28 cellular contexts compared by ENCODE assay signal in the genomic region with DNA sequence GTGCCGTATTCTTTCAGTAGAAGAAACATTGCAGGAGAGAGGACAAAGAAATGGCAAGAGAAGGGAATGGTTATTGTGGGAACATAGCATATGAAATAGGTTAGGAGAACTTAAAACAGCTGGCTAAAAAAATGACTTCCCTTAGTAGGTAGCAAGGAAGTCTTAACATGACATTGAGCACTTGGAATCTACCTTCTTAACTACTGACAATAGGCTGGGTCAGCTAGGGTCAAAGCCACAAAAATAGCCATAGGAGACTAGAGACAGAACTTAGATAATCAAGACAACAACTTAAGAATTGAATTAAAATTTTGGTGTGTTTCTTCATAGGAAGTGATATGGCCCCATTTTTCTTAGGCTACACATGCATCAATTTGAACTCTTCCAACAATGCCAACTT.
"Had no signal": no experiment of that assay in that cellular context is flagged by ENCODE, and none has a peak within 500 bp of the region (broad histone marks: within the 10 kb centered on the region; RNA-seq: fewer than 3 reads in every experiment).

No MANE protein-coding gene starts in this region.

- H3K36me3 ChIP-seq: neural progenitor cell, ovary, right lobe of liver, sigmoid colon, stomach, thoracic aorta, thyroid gland, tibial nerve, upper lobe of left lung, vagina had no signal

- H3K27ac Mint-ChIP-seq: nephron; neural progenitor cell; progenitor cell of endocrine pancreas; stimulated activated effector memory CD8-positive, alpha-beta T cell treated with anti-CD3 and anti-CD28 coated beads, Interleukin-12 subunit alpha, Interleukin-12 subunit beta, amount 100 ng/mL, for 72 hours; stimulated activated naive B cell treated with anti-CD40 and anti-IgM and Interleukin-4, amounts not matched to agents 10 μg/mL and 1 μg/mL and 100 μg/mL, for 72 hours; stimulated activated naive CD8-positive, alpha-beta T cell treated with anti-CD3 and anti-CD28 coated beads, Interleukin-15, Interleukin-2, amounts not matched to agents 100 ng/mL and 50 ng/mL, for 24 hours had no signal

- H3K79me2 ChIP-seq: parathyroid adenoma had no signal

- H3K4me3 Mint-ChIP-seq: nephron; neural progenitor cell; stimulated activated effector memory CD8-positive, alpha-beta T cell treated with anti-CD3 and anti-CD28 coated beads, Interleukin-12 subunit alpha, Interleukin-12 subunit beta, amount 100 ng/mL, for 72 hours; stimulated activated naive B cell treated with anti-CD40 and anti-IgM and Interleukin-4, amounts not matched to agents 10 μg/mL and 1 μg/mL and 100 μg/mL, for 72 hours; stimulated activated naive CD8-positive, alpha-beta T cell treated with anti-CD3 and anti-CD28 coated beads, Interleukin-15, Interleukin-2, amounts not matched to agents 100 ng/mL and 50 ng/mL, for 24 hours had no signal

- H3K4me3 ChIP-seq: neural progenitor cell, ovary, psoas muscle, right lobe of liver, sigmoid colon, stomach, thoracic aorta, thyroid gland, tibial nerve, upper lobe of left lung, vagina had no signal

- H3K27me3 ChIP-seq: neural progenitor cell, ovary, right lobe of liver, sigmoid colon, stomach, thyroid gland, tibial nerve, upper lobe of left lung, vagina had no signal

- H3K27ac ChIP-seq: neural progenitor cell, ovary, parathyroid adenoma, psoas muscle, right lobe of liver, sigmoid colon, stomach, thoracic aorta, thyroid gland, tibial nerve, upper lobe of left lung, vagina had no signal

- H3K4me1 ChIP-seq: parathyroid adenoma, right lobe of liver, thyroid gland had no signal

- H3K36me3 Mint-ChIP-seq: stimulated activated effector memory CD8-positive, alpha-beta T cell treated with anti-CD3 and anti-CD28 coated beads, Interleukin-12 subunit alpha, Interleukin-12 subunit beta, amount 100 ng/mL, for 72 hours had no signal

- DNase-seq: occipital lobe; ovary; posterior cingulate gyrus; psoas muscle; right cardiac atrium; right lobe of liver; sigmoid colon; small intestine; stimulated activated CD4-positive, alpha-beta T cell treated with anti-CD3 and anti-CD28 coated beads, Interleukin-15, amount 100 ng/mL, for 24 hours; stimulated activated CD4-positive, alpha-beta T cell treated with anti-CD3 and anti-CD28 coated beads, Interleukin-2, amount 100 ng/mL, for 24 hours; stimulated activated CD4-positive, alpha-beta T cell treated with anti-CD3 and anti-CD28 coated beads, Interleukin-2, amount 100 ng/mL, for 48 hours; stimulated activated CD4-positive, alpha-beta T cell treated with anti-CD3 and anti-CD28 coated beads, Interleukin-4, amount 100 ng/mL, for 24 hours; stimulated activated naive B cell treated with anti-CD40 and anti-IgM and Interleukin-4, amounts not matched to agents 10 μg/mL and 1 μg/mL and 100 μg/mL, for 72 hours; stimulated activated naive CD4-positive, alpha-beta T cell treated with Interleukin-2 at 50 U/mL for 16 hours; stomach; thyroid gland; trophoblast cell; upper lobe of left lung had no signal

- H3K4me1 Mint-ChIP-seq: stimulated activated effector memory CD8-positive, alpha-beta T cell treated with anti-CD3 and anti-CD28 coated beads, Interleukin-12 subunit alpha, Interleukin-12 subunit beta, amount 100 ng/mL, for 72 hours had no signal

- H3K9ac ChIP-seq: neural progenitor cell, parathyroid adenoma had no signal

- FAIRE-seq: small intestine, urothelium cell line had no signal

- H3K9me3 ChIP-seq: ovary, psoas muscle, right lobe of liver, sigmoid colon, stomach, thoracic aorta, thyroid gland, tibial nerve, upper lobe of left lung, vagina had no signal

- ATAC-seq: psoas muscle; right cardiac atrium; right lobe of liver; stimulated activated effector memory CD8-positive, alpha-beta T cell treated with anti-CD3 and anti-CD28 coated beads, Interleukin-12 subunit alpha, Interleukin-12 subunit beta, amount 100 ng/mL, for 72 hours; stimulated activated naive B cell treated with anti-CD40 and anti-IgM and Interleukin-4, amounts not matched to agents 10 μg/mL and 1 μg/mL and 100 μg/mL, for 72 hours had no signal

- H3K4me2 ChIP-seq: neural progenitor cell had no signal

- H2AFZ ChIP-seq: neural progenitor cell, parathyroid adenoma had no signal

- H3K9me3 Mint-ChIP-seq: stimulated activated naive CD8-positive, alpha-beta T cell treated with anti-CD3 and anti-CD28 coated beads, Interleukin-15, Interleukin-2, amounts not matched to agents 100 ng/mL and 50 ng/mL, for 24 hours had no signal

- H3K27me3 Mint-ChIP-seq: progenitor cell of endocrine pancreas; stimulated activated naive B cell treated with anti-CD40 and anti-IgM and Interleukin-4, amounts not matched to agents 10 μg/mL and 1 μg/mL and 100 μg/mL, for 72 hours; stimulated activated naive CD8-positive, alpha-beta T cell treated with anti-CD3 and anti-CD28 coated beads, Interleukin-15, Interleukin-2, amounts not matched to agents 100 ng/mL and 50 ng/mL, for 24 hours had no signal
